9 cellular contexts compared by ENCODE assay signal in genomic region chr11:67355794-67356550, GRCh38. TPM values are rescaled to one million over a fixed set of nuclear protein-coding genes. Genes with fewer than 3 reads are reported as not detected.
A peak's percentile ranks its signal among the peaks of the same experiment; 100 is the strongest.
DNase-seq lines count a peak whose midpoint lies in the region; ATAC-seq and TF ChIP-seq lines count a peak whose summit lies in the region.
"Had no signal": no experiment of that assay in that cellular context is flagged by ENCODE, and none has a peak within 500 bp of the region (broad histone marks: within the 10 kb centered on the region; RNA-seq: fewer than 3 reads in every experiment).

No MANE protein-coding gene starts in this region.

- ATAC-seq in right cardiac atrium: no peak
- no peak for ATAC-seq in Right ventricle myocardium superior (ENCODE audit: poor library complexity)
- no peak for ATAC-seq in GM18505 (IDR thresholded peaks at IDR 0.05; ENCODE audit: unreplicated experiment)

- no peaks in the 10 kb centered on the region for H3K79me1 ChIP-seq in H9 (ENCODE audit: insufficient read depth, low read depth, low read length, poor library complexity, severe bottlenecking)

- no peak overlapping the region for H3K9ac ChIP-seq in H9 (ENCODE audit: extremely low read depth, insufficient read length, low read length)

- WGBS in right cardiac atrium: 88% methylated on average over 4 of the region's 4 CpGs
- WGBS in H9 (ENCODE audit: extremely low coverage, insufficient read length, low lambda C conversion rate): no CpG with 5 or more reads among the region's 4 CpGs

- H2AFZ ChIP-seq in H9 (ENCODE audit: low read length): no peak overlapping the region

- TF ChIP-seq POLR2A in GM18505 (IDR thresholded peaks at IDR 0.05; ENCODE audit: borderline replicate concordance, extremely low read depth, insufficient read depth, insufficient read length): no peak

- H3K23ac ChIP-seq in H9 (ENCODE audit: insufficient read length, low read depth, low read length): no peak overlapping the region

- H3K56ac ChIP-seq in H9 (ENCODE audit: insufficient read length, low read depth, low read length): no peak overlapping the region

- no peak overlapping the region for H2BK120ac ChIP-seq in H9 (ENCODE audit: low read depth, low read length, poor library complexity, severe bottlenecking)

- H4K5ac ChIP-seq in H9 (ENCODE audit: insufficient read length, low read depth, low read length): no peak overlapping the region

- H3K18ac ChIP-seq in H9 (ENCODE audit: insufficient read length, low read depth, low read length): no peak overlapping the region

- H3K4me1 Mint-ChIP-seq in nephron (peaks cover 50% of the 10 kb centered on the region), H9 (peaks cover 37 to 47% of the 10 kb centered on the region in 2 experiments)

- no peak overlapping the region for H3K4me3 ChIP-seq in right cardiac atrium (ENCODE audit: low read length)

- no peaks in the 10 kb centered on the region for H3K9me3 Mint-ChIP-seq in nephron
- H3K9me3 Mint-ChIP-seq in H9: no peaks in the 10 kb centered on the region
- H3K9me3 Mint-ChIP-seq: stimulated activated naive CD8-positive, alpha-beta T cell treated with anti-CD3 and anti-CD28 coated beads, Interleukin-15, Interleukin-2, amounts not matched to agents 100 ng/mL and 50 ng/mL, for 24 hours had no signal

- no peak overlapping the region for H2BK12ac ChIP-seq in H9 (ENCODE audit: insufficient read length, low read depth, low read length)

- H3K23me2 ChIP-seq in H9 (ENCODE audit: insufficient read length, low read depth, low read length, poor library complexity, severe bottlenecking): peaks cover 14% of the 10 kb centered on the region

- H2BK5ac ChIP-seq in H9 (ENCODE audit: insufficient read length, low read length): no peak overlapping the region

- TF ChIP-seq CTCF in nephron (IDR thresholded peaks at IDR 0.05; ENCODE audit: unreplicated experiment in 3 of 3) (no peak), H9 (conservative IDR thresholded peaks at IDR 0.05) (no peak)

- no peak overlapping the region for H3T11ph ChIP-seq in H9 (ENCODE audit: low read length)

- no peaks in the 10 kb centered on the region for H3K36me3 Mint-ChIP-seq in nephron (ENCODE audit: low read depth)
- no peaks in the 10 kb centered on the region for H3K36me3 Mint-ChIP-seq in H9 (ENCODE audit: insufficient read depth in 1 of 3, low read depth in 3 of 3)

- intact Hi-C loops in right cardiac atrium (cut with DNase I): no loop called here
- intact Hi-C loops in Right ventricle myocardium superior (cut with DNase I): loop anchor here (2.0 kb wide), 1 partner anchor 27 kb away; no protein-coding TSS in a partner anchor

- peak overlapping the region in 1 of 3 experiments; percentile 37 for H3K4me3 Mint-ChIP-seq in nephron
- 0 out of 5 replicates have a peak overlapping the region, but pooled peaks of 1 of the 2 experiments have one; percentile 17 for H3K4me3 Mint-ChIP-seq in H9

- no peaks in the 10 kb centered on the region for H3K79me2 ChIP-seq in H9 (ENCODE audit: insufficient read depth, low read length)

- no peak overlapping the region for H2AK5ac ChIP-seq in H9 (ENCODE audit: insufficient read length, low read length)

- no peak overlapping the region for H3K4ac ChIP-seq in H9 (ENCODE audit: low read depth, low read length)

- H2BK15ac ChIP-seq in H9 (ENCODE audit: low read depth, low read length): no peak overlapping the region

- no peaks in the 10 kb centered on the region for H4K20me1 ChIP-seq in H9 (ENCODE audit: control insufficient read depth, insufficient read depth, insufficient read length)

- no peak overlapping the region for H2BK20ac ChIP-seq in H9 (ENCODE audit: low read depth, low read length, poor library complexity, severe bottlenecking)

- DNase-seq in right cardiac atrium (peak in 1 of 3 donors; percentile 36), Right ventricle myocardium superior (no peak), caudate nucleus (lab: John Stamatoyannopoulos, UW) (no peak), H9 (no peak), DMS53 (lab: John Stamatoyannopoulos, UW) (no peak)
- DNase-seq in stimulated activated CD4-positive, alpha-beta T cell treated with anti-CD3 and anti-CD28 coated beads, Interleukin-1b, Interleukin-23, amount 100 ng/mL, for 48 hours: no peak

- H3K27ac Mint-ChIP-seq in nephron (peak overlapping the region; percentile 59 to 97 (median 84)), H9 (no peak overlapping the region)

- H3K27me3 ChIP-seq in right cardiac atrium (ENCODE audit: control insufficient read depth, insufficient read depth) (no peaks in the 10 kb centered on the region), H9 (ENCODE audit: insufficient read depth, low read length) (no peaks in the 10 kb centered on the region)

- H3K14ac ChIP-seq in H9 (ENCODE audit: insufficient read depth, low read length): no peak overlapping the region

- no peak overlapping the region for H4K91ac ChIP-seq in H9 (ENCODE audit: insufficient read length, low read depth, low read length)

- no peak overlapping the region for H4K8ac ChIP-seq in H9 (replicated peaks; ENCODE audit: insufficient read length, low read depth, low read length)

- H3K4me1 ChIP-seq in right cardiac atrium (ENCODE audit: control insufficient read depth, insufficient read depth, low read length) (peaks cover 25% of the 10 kb centered on the region), H9 (ENCODE audit: insufficient read depth, low read length) (no peaks in the 10 kb centered on the region)

- H3K27me3 Mint-ChIP-seq in nephron (ENCODE audit: low read depth) (peaks cover 4% of the 10 kb centered on the region), H9 (ENCODE audit: low read depth) (peaks cover 19% of the 10 kb centered on the region)
- H3K27me3 Mint-ChIP-seq: stimulated activated naive CD8-positive, alpha-beta T cell treated with anti-CD3 and anti-CD28 coated beads, Interleukin-15, Interleukin-2, amounts not matched to agents 100 ng/mL and 50 ng/mL, for 24 hours had no signal

- no peaks in the 10 kb centered on the region for H3K9me3 ChIP-seq in right cardiac atrium (ENCODE audit: control insufficient read depth, low read length)
- no peaks in the 10 kb centered on the region for H3K9me3 ChIP-seq in H9 (ENCODE audit: control insufficient read depth, low read depth, low read length)

- H3K27ac ChIP-seq in right cardiac atrium (ENCODE audit: low read length) (peak overlapping the region; percentile 94), caudate nucleus (ENCODE audit: low read depth, low read length) (peak overlapping the region; percentile 99), H9 (ENCODE audit: insufficient read length, low read depth, low read length) (no peak overlapping the region)

- no peak overlapping the region for H3K4me2 ChIP-seq in H9 (ENCODE audit: insufficient read depth, insufficient read length, low read length)

RNA-seq across cellular contexts. Expression of gene POLD4, which starts 2.6 kb away (rescaled TPM):
- total RNA-seq in right cardiac atrium (10 to 100 TPM; 53.8 to 86.6 (median 65.3) TPM), Right ventricle myocardium superior (39.9 TPM), H9 (2021) (19.5 and 22.3 TPM in 2 replicates)
- 124 TPM for polyA plus RNA-seq in right cardiac atrium

RNA-seq across cellular contexts. Expression of gene CLCF1, which starts 17.4 kb away (rescaled TPM):
- total RNA-seq in right cardiac atrium (1 to 10 TPM; 2.9 to 6.1 (median 3.0) TPM), Right ventricle myocardium superior (0.27 TPM), H9 (2021) (1.6 and 2.1 TPM in 2 replicates)
- polyA plus RNA-seq in right cardiac atrium: 3.7 TPM

RNA-seq across cellular contexts. Expression of gene RAD9A, which starts 35.8 kb away (rescaled TPM):
- 10 to 100 TPM in 1 of 4 donors, 1 to 10 TPM in 3; 7.9 to 11.7 (median 9.4) TPM for total RNA-seq in right cardiac atrium
- 7.3 TPM for polyA plus RNA-seq in right cardiac atrium
- 5.7 TPM for total RNA-seq in Right ventricle myocardium superior
- 20.9 and 23.8 TPM in 2 replicates for total RNA-seq in H9 (2021)

RNA-seq across cellular contexts. Expression of gene PPP1CA, which starts 45.7 kb away (rescaled TPM):
- 10 to 100 TPM; 73.1 to 93.4 (median 79.1) TPM for total RNA-seq in right cardiac atrium
- 79.4 TPM for polyA plus RNA-seq in right cardiac atrium
- total RNA-seq in Right ventricle myocardium superior: 103 TPM
- 205 and 214 TPM in 2 replicates for total RNA-seq in H9 (2021)

RNA-seq across cellular contexts. Expression of gene TBC1D10C, which starts 47.9 kb away (rescaled TPM):
- 1 to 10 TPM in 3 of 4 donors, under 1 TPM in 1; 0.67 to 2.7 (median 1.8) TPM for total RNA-seq in right cardiac atrium
- 0.86 TPM for polyA plus RNA-seq in right cardiac atrium
- 1.00 TPM for total RNA-seq in Right ventricle myocardium superior
- total RNA-seq in H9 (2021): 0.28 and 0.44 TPM in 2 replicates

Comparison
In these comparisons a context has a peak if more than half of its experiments do, and no peak if none do; other contexts are left out.
1. H3K27ac Mint-ChIP-seq: peak in nephron (3 of 3); none in H9 (0 of 3).